Comparison of ENCODE assay signal across 2 cellular contexts in the genomic region with DNA sequence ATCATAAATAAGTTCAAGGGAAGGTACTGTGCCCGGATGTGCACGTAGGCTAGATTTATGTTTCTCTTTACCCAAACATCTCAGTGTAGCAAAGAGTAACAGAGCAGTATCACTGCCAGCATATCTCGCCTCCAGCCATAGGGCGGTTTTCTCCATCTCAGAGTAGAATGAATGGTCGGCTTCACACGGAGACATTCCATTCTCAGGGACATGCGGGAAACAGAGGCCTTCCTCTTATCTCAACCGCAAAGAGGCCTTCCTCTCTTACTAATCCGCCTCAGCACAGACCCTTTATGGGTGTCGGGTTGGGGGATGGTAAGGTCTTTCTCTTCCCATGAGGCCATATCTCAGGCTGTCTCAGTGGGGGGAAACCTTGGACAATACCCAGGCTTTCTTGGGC. TPM values are rescaled to one million over a fixed set of nuclear protein-coding genes. Genes with fewer than 3 reads are reported as not detected.
"Had no signal": no experiment of that assay in that cellular context is flagged by ENCODE, and none has a peak within 500 bp of the region (broad histone marks: within the 10 kb centered on the region; RNA-seq: fewer than 3 reads in every experiment).

No MANE protein-coding gene starts in this region.

RNA-seq across cellular contexts. Expression of a gene that starts 27.2 kb away (rescaled TPM):
- total RNA-seq: activated B cell treated with CpG ODN at 0.5 μM for 24 hours, endothelial cell of umbilical vein had no signal
- polyA plus RNA-seq: endothelial cell of umbilical vein had no signal
